Comparison of ENCODE assay signal across 8 cellular contexts in the genomic region with DNA sequence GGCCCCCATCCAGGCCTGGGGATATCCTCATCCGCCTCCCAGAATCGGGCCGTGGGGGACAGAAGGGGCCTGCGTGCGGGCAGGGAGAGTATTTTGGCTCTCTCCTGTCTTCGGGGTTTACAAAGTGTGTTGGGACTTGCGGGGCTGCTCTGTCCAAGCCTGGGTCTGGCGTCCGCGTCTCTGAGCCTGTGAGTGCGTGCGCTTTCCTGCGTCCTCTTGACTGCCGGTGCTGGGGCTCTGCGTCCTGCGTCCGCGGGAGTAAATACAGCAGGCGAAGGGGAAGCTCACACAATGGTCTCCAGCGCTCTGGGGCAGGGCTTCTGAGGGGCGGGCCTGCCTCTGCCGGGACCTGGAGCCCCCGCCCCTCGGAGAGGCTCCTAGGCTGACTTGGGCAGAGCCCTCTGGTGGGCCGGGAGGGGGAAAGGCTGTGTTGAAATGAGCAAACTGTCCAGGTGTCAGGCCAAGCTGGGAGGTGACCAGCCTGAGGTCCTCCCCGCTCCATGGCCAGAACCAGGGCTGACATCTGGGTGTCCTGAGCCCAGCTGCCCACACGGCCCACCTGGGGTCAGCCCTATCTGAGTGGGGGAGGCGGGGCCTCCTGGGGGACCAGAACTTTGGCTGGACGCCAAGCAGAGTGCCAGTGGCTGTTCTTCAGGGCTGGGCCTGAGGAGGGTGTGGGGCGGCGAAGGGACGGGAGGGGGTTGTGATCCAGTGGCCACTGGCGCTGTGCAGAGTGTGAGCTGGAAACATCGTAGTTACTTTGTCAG.
DNase-seq lines count a peak whose midpoint lies in the region; ATAC-seq and TF ChIP-seq lines count a peak whose summit lies in the region.

No MANE protein-coding gene starts in this region.

- H2BK15ac ChIP-seq in neuronal stem cell (ENCODE audit: low read length): peak overlapping the region; percentile 93

- peak overlapping the region; percentile 65 for H2BK12ac ChIP-seq in neuronal stem cell (ENCODE audit: low read length)

- H2BK5ac ChIP-seq in neuronal stem cell (ENCODE audit: low read length): peak overlapping the region; percentile 100

- H3K27me3 Mint-ChIP-seq in activated naive CD4-positive, alpha-beta T cell treated with anti-CD3 and anti-CD28 coated beads, Interleukin-2, amount 50 U/mL, for 24 hours: no peaks in the 10 kb centered on the region

- H3K14ac ChIP-seq in neuronal stem cell (ENCODE audit: low read length): peak overlapping the region; percentile 97

- peak overlapping the region; percentile 99 for H2AK5ac ChIP-seq in neuronal stem cell (ENCODE audit: low read depth, low read length)

- H3K4me2 ChIP-seq in neuronal stem cell (ENCODE audit: insufficient read depth, low read length, poor library complexity, severe bottlenecking): peak overlapping the region; percentile 93

- H3K18ac ChIP-seq in neuronal stem cell (ENCODE audit: low read length): peak overlapping the region; percentile 100

- ATAC-seq in thoracic aorta (ENCODE audit: insufficient number of reproducible peaks, low FRiP score, low read depth) (peak; percentile 24), GM19463 (IDR thresholded peaks at IDR 0.05; ENCODE audit: unreplicated experiment) (no peak)

- H3K27ac ChIP-seq in neuronal stem cell (replicated peaks; ENCODE audit: low read length) (peak overlapping the region; percentile 88), thoracic aorta (peak overlapping the region; percentile 93 to 94)

- no peaks in the 10 kb centered on the region for H3K36me3 Mint-ChIP-seq in activated naive CD4-positive, alpha-beta T cell treated with anti-CD3 and anti-CD28 coated beads, Interleukin-2, amount 50 U/mL, for 24 hours

- in situ Hi-C loops in GM18951 (cut with MboI; ENCODE audit: low sequenced_read_pairs, unreplicated experiment): no loop called here

- H3K4me1 ChIP-seq in neuronal stem cell (ENCODE audit: control insufficient read depth in 2 of 2, insufficient read depth in 1 of 2, low read depth in 1 of 2, low read length in 2 of 2) (peaks cover 41 to 61% of the 10 kb centered on the region in 2 donors), thoracic aorta (ENCODE audit: control insufficient read depth in 1 of 2, low read depth in 2 of 2) (peaks cover 55 to 73% of the 10 kb centered on the region in 2 donors)

- peak; percentile 20 for TF ChIP-seq CTCF in thoracic aorta (IDR thresholded peaks at IDR 0.05)

- H3K4ac ChIP-seq in neuronal stem cell (ENCODE audit: low read length): peak overlapping the region; percentile 98

- H3K9me3 Mint-ChIP-seq in activated naive CD4-positive, alpha-beta T cell treated with anti-CD3 and anti-CD28 coated beads, Interleukin-2, amount 50 U/mL, for 24 hours: no peaks in the 10 kb centered on the region

- H3K4me3 ChIP-seq in neuronal stem cell (ENCODE audit: low read length in 2 of 2): peak overlapping the region; percentile 96 to 97
- peak overlapping the region; percentile 91 for H3K4me3 ChIP-seq in thoracic aorta

- peak; percentile 78 for DNase-seq in germinal center (ENCODE audit: low spot score)
- peak; percentile 83 for DNase-seq in neuronal stem cell (ENCODE audit: low spot score)
- DNase-seq in thoracic aorta (ENCODE audit: low spot score): no peak
- DNase-seq in RKO (ENCODE audit: low spot score): no peak

- H3K79me1 ChIP-seq in neuronal stem cell (ENCODE audit: low read depth, low read length): peaks cover 44% of the 10 kb centered on the region

- H4K91ac ChIP-seq in neuronal stem cell (ENCODE audit: low read depth, low read length, poor library complexity): peak overlapping the region; percentile 94

- no peaks in the 10 kb centered on the region for H3K36me3 ChIP-seq in neuronal stem cell (replicated peaks in 1 of 2; ENCODE audit: control insufficient read depth in 2 of 2, insufficient read depth in 2 of 2, low read length in 2 of 2)
- H3K36me3 ChIP-seq in thoracic aorta: no peaks in the 10 kb centered on the region

- H3K4me1 Mint-ChIP-seq in activated naive CD4-positive, alpha-beta T cell treated with anti-CD3 and anti-CD28 coated beads, Interleukin-2, amount 50 U/mL, for 24 hours: peaks cover 74% of the 10 kb centered on the region

- peak overlapping the region; percentile 19 for H2BK120ac ChIP-seq in neuronal stem cell (ENCODE audit: low read depth, low read length)

- H2AFZ ChIP-seq in neuronal stem cell (ENCODE audit: low read length): peak overlapping the region; percentile 94

- peak overlapping the region; percentile 100 for H3K9ac ChIP-seq in neuronal stem cell (ENCODE audit: low read depth, low read length, poor library complexity)

- no peaks in the 10 kb centered on the region for H3K27me3 ChIP-seq in neuronal stem cell (ENCODE audit: control insufficient read depth in 3 of 3, insufficient read depth in 3 of 3, low read depth in 1 of 3, low read length in 3 of 3)
- H3K27me3 ChIP-seq in thoracic aorta (replicated peaks; ENCODE audit: insufficient read depth): no peaks in the 10 kb centered on the region

- peak overlapping the region; percentile 94 for H3K4me3 Mint-ChIP-seq in activated naive CD4-positive, alpha-beta T cell treated with anti-CD3 and anti-CD28 coated beads, Interleukin-2, amount 50 U/mL, for 24 hours

- peak overlapping the region; percentile 91 for H3K27ac Mint-ChIP-seq in activated naive CD4-positive, alpha-beta T cell treated with anti-CD3 and anti-CD28 coated beads, Interleukin-2, amount 50 U/mL, for 24 hours

- WGBS in neuronal stem cell (ENCODE audit: extremely low coverage in 2 of 2, insufficient read length in 2 of 2, insufficient replicate concordance in 1 of 2), 2 donors: no CpG with 5 or more reads among the region's 34 CpGs

- peak; percentile 25 for TF ChIP-seq POLR2A in GM18951 (IDR thresholded peaks at IDR 0.05; ENCODE audit: extremely low read depth, insufficient read depth, insufficient read length)

- peak overlapping the region; percentile 97 for H3K23ac ChIP-seq in neuronal stem cell (ENCODE audit: low read depth, low read length, poor library complexity)

- H3K9me3 ChIP-seq in neuronal stem cell (replicated peaks in 1 of 2; ENCODE audit: control insufficient read depth in 2 of 2, insufficient read depth in 1 of 2, low read depth in 1 of 2, low read length in 2 of 2) (peaks cover 0 to under 1% of the 10 kb centered on the region in 2 donors), thoracic aorta (no peaks in the 10 kb centered on the region)

- no peak overlapping the region for H4K8ac ChIP-seq in neuronal stem cell (ENCODE audit: low read depth, low read length)

TF ChIP-seq in PFSK-1, 5 proteins besides CTCF, POLR2A, EP300 and RAD21:
- TF ChIP-seq, protein P1, sequence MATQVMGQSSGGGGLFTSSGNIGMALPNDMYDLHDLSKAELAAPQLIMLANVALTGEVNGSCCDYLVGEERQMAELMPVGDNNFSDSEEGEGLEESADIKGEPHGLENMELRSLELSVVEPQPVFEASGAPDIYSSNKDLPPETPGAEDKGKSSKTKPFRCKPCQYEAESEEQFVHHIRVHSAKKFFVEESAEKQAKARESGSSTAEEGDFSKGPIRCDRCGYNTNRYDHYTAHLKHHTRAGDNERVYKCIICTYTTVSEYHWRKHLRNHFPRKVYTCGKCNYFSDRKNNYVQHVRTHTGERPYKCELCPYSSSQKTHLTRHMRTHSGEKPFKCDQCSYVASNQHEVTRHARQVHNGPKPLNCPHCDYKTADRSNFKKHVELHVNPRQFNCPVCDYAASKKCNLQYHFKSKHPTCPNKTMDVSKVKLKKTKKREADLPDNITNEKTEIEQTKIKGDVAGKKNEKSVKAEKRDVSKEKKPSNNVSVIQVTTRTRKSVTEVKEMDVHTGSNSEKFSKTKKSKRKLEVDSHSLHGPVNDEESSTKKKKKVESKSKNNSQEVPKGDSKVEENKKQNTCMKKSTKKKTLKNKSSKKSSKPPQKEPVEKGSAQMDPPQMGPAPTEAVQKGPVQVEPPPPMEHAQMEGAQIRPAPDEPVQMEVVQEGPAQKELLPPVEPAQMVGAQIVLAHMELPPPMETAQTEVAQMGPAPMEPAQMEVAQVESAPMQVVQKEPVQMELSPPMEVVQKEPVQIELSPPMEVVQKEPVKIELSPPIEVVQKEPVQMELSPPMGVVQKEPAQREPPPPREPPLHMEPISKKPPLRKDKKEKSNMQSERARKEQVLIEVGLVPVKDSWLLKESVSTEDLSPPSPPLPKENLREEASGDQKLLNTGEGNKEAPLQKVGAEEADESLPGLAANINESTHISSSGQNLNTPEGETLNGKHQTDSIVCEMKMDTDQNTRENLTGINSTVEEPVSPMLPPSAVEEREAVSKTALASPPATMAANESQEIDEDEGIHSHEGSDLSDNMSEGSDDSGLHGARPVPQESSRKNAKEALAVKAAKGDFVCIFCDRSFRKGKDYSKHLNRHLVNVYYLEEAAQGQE (IDR thresholded peaks at IDR 0.05; ENCODE audit: insufficient read depth in 1 of 2, low read depth in 2 of 2, low read length in 2 of 2): peak in 1 of 2 experiments; percentile 4; a peak in 1 of 4 replicates
- TF ChIP-seq POLR2AphosphoS5 (IDR thresholded peaks at IDR 0.05; ENCODE audit: low read depth, low read length) (peak; percentile 84), SIN3A (IDR thresholded peaks at IDR 0.05; ENCODE audit: borderline replicate concordance, insufficient read depth, low read length) (peak; percentile 91; the same call in 1 of the 2 replicates), TAF1 (IDR thresholded peaks at IDR 0.05; ENCODE audit: borderline replicate concordance, insufficient read depth, low read length) (peak; percentile 88), FOXP2 (optimal IDR thresholded peaks at IDR 0.05; ENCODE audit: borderline replicate concordance, extremely low read depth, extremely low read length, insufficient read depth) (peak; percentile 98)
TF ChIP-seq in PFSK-1: peak in this region for 5.

Comparison
In these comparisons a context has a peak if more than half of its experiments do, and no peak if none do; other contexts are left out.
1. DNase-seq: peak in germinal center (single experiment) and neuronal stem cell (single experiment); none in thoracic aorta (single experiment) and RKO (single experiment).